10 cellular contexts compared by ENCODE assay signal in the genomic region with DNA sequence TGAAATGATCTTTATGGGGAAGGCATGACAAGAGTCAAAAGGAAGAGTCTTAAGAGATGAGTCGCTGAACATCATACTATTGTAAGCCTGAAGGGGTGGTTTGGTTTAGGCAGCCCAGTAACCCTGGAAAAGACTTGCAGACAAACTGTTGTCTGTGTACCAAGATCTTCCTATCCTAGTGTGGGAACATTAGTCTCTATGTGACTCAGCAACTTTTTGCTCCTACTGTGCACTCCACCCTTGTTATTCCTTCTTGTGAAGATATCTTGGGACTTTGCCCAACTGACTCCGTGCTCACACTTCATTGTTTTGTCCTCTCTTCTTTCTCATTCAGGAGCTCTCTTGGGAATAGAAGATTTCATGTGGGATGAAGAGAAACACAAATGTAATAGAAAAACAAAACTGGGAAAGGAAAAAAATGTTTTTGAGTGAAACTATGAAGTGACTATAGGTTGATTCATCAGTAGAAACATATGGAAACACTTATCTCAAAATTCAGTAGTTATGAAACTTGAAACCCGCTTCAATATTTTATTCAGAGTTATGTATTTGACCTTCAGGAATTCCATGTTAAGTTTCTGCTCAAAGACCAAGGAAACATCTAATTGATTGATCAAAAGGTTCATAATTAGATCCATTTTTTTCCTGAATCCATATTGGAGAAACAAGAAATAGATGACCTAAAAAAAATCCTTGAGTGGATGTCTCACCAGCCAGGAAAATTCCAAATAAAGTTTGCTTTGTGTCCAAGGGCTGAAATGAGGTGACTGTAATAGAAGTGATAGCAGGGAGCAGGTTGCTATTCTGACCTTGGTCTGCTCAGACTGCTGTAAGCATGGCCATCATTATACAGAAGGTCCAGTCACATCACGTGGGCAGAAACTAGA.
DNase-seq lines count a peak whose midpoint lies in the region; FAIRE-seq and TF ChIP-seq lines count a peak whose summit lies in the region.
"Had no signal": no experiment of that assay in that cellular context is flagged by ENCODE, and none has a peak within 500 bp of the region (broad histone marks: within the 10 kb centered on the region; RNA-seq: fewer than 3 reads in every experiment).

No MANE protein-coding gene starts in this region.

- peaks cover 74% of the 10 kb centered on the region for H3K4me1 Mint-ChIP-seq in activated naive CD8-positive, alpha-beta T cell (ENCODE audit: low read depth)

- H3K36me3 Mint-ChIP-seq in activated naive CD8-positive, alpha-beta T cell, result peaks cover 13% of the 10 kb centered on the region

- H3K9me3 Mint-ChIP-seq in activated naive CD8-positive, alpha-beta T cell (ENCODE audit: low read depth), result no peaks in the 10 kb centered on the region

- no peaks in the 10 kb centered on the region for H3K27me3 Mint-ChIP-seq in activated naive CD8-positive, alpha-beta T cell

- peak overlapping the region in 1 of 2 donors; percentile 59 for H3K27ac ChIP-seq in coronary artery

- DNase-seq in A172 (ENCODE audit: low spot score) (peak; percentile 71), H54 (ENCODE audit: insufficient read length, low spot score) (no peak), islet precursor cell (peak; percentile 90), cerebellum (ENCODE audit: low spot score) (no peak), NCI-H1048 (lab: John Stamatoyannopoulos, UW) (no peak), NCI-H510A treated with DMSO at 0.1 percent for 48 hours (lab: John Stamatoyannopoulos, UW) (no peak), coronary artery (ENCODE audit: low spot score) (no peak)
- DNase-seq: activated effector memory CD4-positive, alpha-beta T cell treated with anti-CD3 and anti-CD28 coated beads, Interleukin-2, amount 50 U/mL, for 16 hours had no signal

- TF ChIP-seq POLR2A in H54 (IDR thresholded peaks at IDR 0.05; ENCODE audit: low read depth, low read length), result no peak

- H3K27ac Mint-ChIP-seq in activated naive CD8-positive, alpha-beta T cell, result peak overlapping the region; percentile 96

- TF ChIP-seq CTCF in coronary artery (IDR thresholded peaks at IDR 0.05), result no peak

- no peak overlapping the region for H3K4me3 ChIP-seq in coronary artery
- H3K4me3 ChIP-seq: uterus had no signal

- peak overlapping the region; percentile 55 for H3K4me3 Mint-ChIP-seq in activated naive CD8-positive, alpha-beta T cell

- FAIRE-seq in H54 (lab: Jason Lieb, UNC), result peak; percentile 93

Comparison
In these comparisons a context has a peak if more than half of its experiments do, and no peak if none do; other contexts are left out.
1. DNase-seq: peak in A172 (single experiment) and islet precursor cell (single experiment); none in H54 (single experiment), cerebellum (single experiment), NCI-H1048 (single experiment), NCI-H510A treated with DMSO at 0.1 percent for 48 hours (single experiment) and coronary artery (single experiment).